In genomic region chr11:108369064-108369463, GRCh38 we compare ENCODE assay signal across 18 cellular contexts.
DNase-seq lines count a peak whose midpoint lies in the region; ATAC-seq and TF ChIP-seq lines count a peak whose summit lies in the region.
"Had no signal": no experiment of that assay in that cellular context is flagged by ENCODE, and none has a peak within 500 bp of the region (broad histone marks: within the 10 kb centered on the region; RNA-seq: fewer than 3 reads in every experiment).

No MANE protein-coding gene starts in this region.

- H3K4me2 ChIP-seq in IMR-90 (ENCODE audit: low read depth, low read length) (no peak overlapping the region), mesenchymal stem cell (ENCODE audit: low read length, poor library complexity, severe bottlenecking) (no peak overlapping the region)
- H3K4me2 ChIP-seq: GM23338 had no signal

- H3K9ac ChIP-seq in IMR-90 (ENCODE audit: low read depth, low read length), result no peak overlapping the region
- no peak overlapping the region for H3K9ac ChIP-seq in mesenchymal stem cell (ENCODE audit: low read length)

- no peak overlapping the region for H2AK9ac ChIP-seq in IMR-90 (replicated peaks; ENCODE audit: low read depth, low read length, poor library complexity)

- H3K4me1 ChIP-seq in IMR-90 (ENCODE audit: control insufficient read depth, insufficient read depth, low read length), result peaks cover 3% of the 10 kb centered on the region
- H3K4me1 ChIP-seq in mesenchymal stem cell (ENCODE audit: control insufficient read depth, insufficient read depth, low read depth, low read length), result no peaks in the 10 kb centered on the region

- peaks cover 22% of the 10 kb centered on the region for H3K4me1 Mint-ChIP-seq in activated naive CD4-positive, alpha-beta T cell treated with anti-CD3 and anti-CD28 coated beads, Interleukin-2, amount 50 U/mL, for 24 hours
- H3K4me1 Mint-ChIP-seq in activated T-helper 17 cell treated with anti-CD3 and anti-CD28 coated beads, Interleukin-2, amount 50 U/mL, for 72 hours, result no peaks in the 10 kb centered on the region
- H3K4me1 Mint-ChIP-seq: GM23338 had no signal

- H3K9me1 ChIP-seq in IMR-90 (ENCODE audit: insufficient read depth, low read length), result no peaks in the 10 kb centered on the region

- H3K27ac Mint-ChIP-seq in activated naive CD4-positive, alpha-beta T cell treated with anti-CD3 and anti-CD28 coated beads, Interleukin-2, amount 50 U/mL, for 24 hours, result peak overlapping the region; percentile 37
- H3K27ac Mint-ChIP-seq in activated T-helper 17 cell treated with anti-CD3 and anti-CD28 coated beads, Interleukin-2, amount 50 U/mL, for 72 hours, result peak overlapping the region; percentile 0
- H3K27ac Mint-ChIP-seq: GM23338 had no signal

- H3K14ac ChIP-seq in IMR-90 (replicated peaks; ENCODE audit: low read depth, low read length) (no peak overlapping the region; the same call in 1 of the 2 replicates), mesenchymal stem cell (ENCODE audit: low read length in 2 of 2) (no peak overlapping the region)

- H3K36me3 Mint-ChIP-seq in activated naive CD4-positive, alpha-beta T cell treated with anti-CD3 and anti-CD28 coated beads, Interleukin-2, amount 50 U/mL, for 24 hours, result peaks cover 33% of the 10 kb centered on the region
- peaks cover 67% of the 10 kb centered on the region for H3K36me3 Mint-ChIP-seq in activated T-helper 17 cell treated with anti-CD3 and anti-CD28 coated beads, Interleukin-2, amount 50 U/mL, for 72 hours (ENCODE audit: low read depth)

- CTCF ChIA-PET in IMR-90 (lab: Yijun Ruan, JAX), result interaction anchor here (0.6 kb wide), 1 partner anchor 68 kb away, joined by 4 read pairs; no protein-coding TSS in a partner anchor

- H3K4me3 ChIP-seq in IMR-90 (ENCODE audit: insufficient read depth, low read depth, low read length) (no peak overlapping the region), mesenchymal stem cell (ENCODE audit: insufficient read depth in 1 of 2, low read depth in 1 of 2, low read length in 2 of 2) (no peak overlapping the region)
- H3K4me3 ChIP-seq: GM12878, GM23338, MG63 had no signal

- H4K20me1 ChIP-seq in IMR-90 (ENCODE audit: insufficient read depth, low read length), result no peaks in the 10 kb centered on the region

- peak overlapping the region; percentile 49; the same call in 1 of the 2 replicates for H2BK20ac ChIP-seq in IMR-90 (ENCODE audit: low read depth, low read length)

- intact Hi-C loops in IMR-90 (cut with micrococcal nuclease), result loop anchor here (5.0 kb wide), 1 partner anchor 98 kb away; the partner anchor contains the start of gene C11orf65

- TF ChIP-seq CTCF in IMR-90 (conservative IDR thresholded peaks at IDR 0.05; ENCODE audit: low read depth, low read length), result no peak

- H2AFZ ChIP-seq in IMR-90 (replicated peaks; ENCODE audit: low read length, poor library complexity) (no peak overlapping the region), mesenchymal stem cell (ENCODE audit: low read depth, low read length) (no peak overlapping the region)
- H2AFZ ChIP-seq: GM23338 had no signal

- no peak overlapping the region for H3K4ac ChIP-seq in IMR-90 (ENCODE audit: low read depth, low read length)
- no peak overlapping the region for H3K4ac ChIP-seq in mesenchymal stem cell (ENCODE audit: low read depth in 1 of 2, low read length in 2 of 2)

- in situ Hi-C loops in IMR-90 (cut with MboI; ENCODE audit: low sequenced_read_pairs), result no loop called here

- no peak for TF ChIP-seq POLR2A in IMR-90 (IDR thresholded peaks at IDR 0.05; ENCODE audit: low read depth, low read length)

- dilution Hi-C loops in IMR-90 (cut with HindIII; ENCODE audit: low sequenced_read_pairs, unreplicated experiment), result no loop called here

- H3K27me3 Mint-ChIP-seq in activated naive CD4-positive, alpha-beta T cell treated with anti-CD3 and anti-CD28 coated beads, Interleukin-2, amount 50 U/mL, for 24 hours, result no peaks in the 10 kb centered on the region
- no peaks in the 10 kb centered on the region for H3K27me3 Mint-ChIP-seq in activated T-helper 17 cell treated with anti-CD3 and anti-CD28 coated beads, Interleukin-2, amount 50 U/mL, for 72 hours

- no peak overlapping the region for H3K4me3 Mint-ChIP-seq in activated naive CD4-positive, alpha-beta T cell treated with anti-CD3 and anti-CD28 coated beads, Interleukin-2, amount 50 U/mL, for 24 hours
- no peak overlapping the region for H3K4me3 Mint-ChIP-seq in activated T-helper 17 cell treated with anti-CD3 and anti-CD28 coated beads, Interleukin-2, amount 50 U/mL, for 72 hours
- H3K4me3 Mint-ChIP-seq: GM23338 had no signal

- H4K91ac ChIP-seq in IMR-90 (ENCODE audit: insufficient read depth, low read depth, low read length) (no peak overlapping the region), mesenchymal stem cell (ENCODE audit: low read length) (no peak overlapping the region)

- no peak for DNase-seq in activated naive CD4-positive, alpha-beta T cell treated with Interleukin-2 at 50 U/mL for 16 hours
- DNase-seq in IMR-90 (peak; percentile 23), mesenchymal stem cell (peak; percentile 15), dermis blood vessel endothelial cell (no peak), NCI-H748 (lab: John Stamatoyannopoulos, UW; ENCODE audit: unreplicated experiment) (no peak), NCI-H128 (lab: John Stamatoyannopoulos, UW; ENCODE audit: unreplicated experiment) (no peak)
- DNase-seq: DND-41, GDM1, Karpas-422, MG63, NCI-H1417 treated with DMSO at 0.1 percent for 48 hours, NCI-H1930, NCI-H2171 treated with DMSO at 0.1 percent for 48 hours, NCI-H774 had no signal

- H3K9me3 ChIP-seq in IMR-90 (ENCODE audit: control insufficient read depth, insufficient read depth, low read length), result no peaks in the 10 kb centered on the region
- H3K9me3 ChIP-seq in mesenchymal stem cell (ENCODE audit: control insufficient read depth, low read length), result peaks cover 3% of the 10 kb centered on the region
- H3K9me3 ChIP-seq: MG63 had no signal

- H2AK5ac ChIP-seq in IMR-90 (ENCODE audit: low read depth, low read length), result no peak overlapping the region
- no peak overlapping the region for H2AK5ac ChIP-seq in mesenchymal stem cell (ENCODE audit: low read length, severe bottlenecking)

- no peak overlapping the region for H4K5ac ChIP-seq in IMR-90 (ENCODE audit: low read depth, low read length)

- no peak overlapping the region for H2BK12ac ChIP-seq in mesenchymal stem cell (ENCODE audit: low read length in 2 of 2)

- TF ChIP-seq RAD21 in IMR-90 (IDR thresholded peaks at IDR 0.05; ENCODE audit: low read length), result no peak

- no peaks in the 10 kb centered on the region for H3K9me3 Mint-ChIP-seq in activated naive CD4-positive, alpha-beta T cell treated with anti-CD3 and anti-CD28 coated beads, Interleukin-2, amount 50 U/mL, for 24 hours
- no peaks in the 10 kb centered on the region for H3K9me3 Mint-ChIP-seq in activated T-helper 17 cell treated with anti-CD3 and anti-CD28 coated beads, Interleukin-2, amount 50 U/mL, for 72 hours

- no CpG with 5 or more reads among the region's 5 CpGs for WGBS in IMR-90 (ENCODE audit: extremely low coverage in 2 of 2, insufficient read length in 1 of 2), 2 experiments
- WGBS in mesenchymal stem cell, result 97% methylated on average over 3 of the region's 5 CpGs

- no peak overlapping the region for H4K8ac ChIP-seq in IMR-90 (ENCODE audit: low read depth in 2 of 2, low read length in 2 of 2)
- H4K8ac ChIP-seq in mesenchymal stem cell (ENCODE audit: low read length), result no peak overlapping the region

- ATAC-seq in IMR-90 (ENCODE audit: low read depth), result no peak
- ATAC-seq in activated T-helper 17 cell treated with anti-CD3 and anti-CD28 coated beads, Interleukin-2, amount 50 U/mL, for 72 hours (replicated peaks), result no peak
- ATAC-seq: GM12878, GM23338 had no signal

- H3K27ac ChIP-seq in IMR-90 (ENCODE audit: insufficient read depth, low read length), result no peak overlapping the region
- H3K27ac ChIP-seq in mesenchymal stem cell (ENCODE audit: low read length, poor library complexity, severe bottlenecking), result no peak overlapping the region

- H2BK15ac ChIP-seq in IMR-90 (ENCODE audit: low read depth, low read length), result no peak overlapping the region
- no peak overlapping the region for H2BK15ac ChIP-seq in mesenchymal stem cell (ENCODE audit: low read depth, poor library complexity, severe bottlenecking)

- no peak overlapping the region for H3K56ac ChIP-seq in IMR-90 (ENCODE audit: extremely low read depth, insufficient read depth, low read length)

- H3K79me1 ChIP-seq in IMR-90 (ENCODE audit: low read depth in 1 of 2, low read length in 2 of 2), result no peaks in the 10 kb centered on the region
- H3K79me1 ChIP-seq in mesenchymal stem cell (replicated peaks; ENCODE audit: low read length, poor library complexity, severe bottlenecking), result no peaks in the 10 kb centered on the region

- H2BK5ac ChIP-seq in IMR-90 (ENCODE audit: low read depth, low read length, poor library complexity, severe bottlenecking) (no peak overlapping the region), mesenchymal stem cell (ENCODE audit: low read depth, low read length, poor library complexity, severe bottlenecking) (no peak overlapping the region)

- no TSS peak for BruUV-seq in IMR-90 (replicated peaks; lab: Mats Ljungman, UMichigan)

- H2BK120ac ChIP-seq in IMR-90 (ENCODE audit: low read depth, low read length) (no peak overlapping the region), mesenchymal stem cell (ENCODE audit: low read depth, low read length) (no peak overlapping the region)

- no peak overlapping the region for H3K18ac ChIP-seq in IMR-90 (ENCODE audit: low read depth, low read length)
- H3K18ac ChIP-seq in mesenchymal stem cell (ENCODE audit: low read depth in 1 of 2, low read length in 2 of 2), result no peak overlapping the region

- H3K27me3 ChIP-seq in IMR-90 (ENCODE audit: control insufficient read depth, insufficient read depth, low read length) (no peaks in the 10 kb centered on the region), mesenchymal stem cell (ENCODE audit: control insufficient read depth in 1 of 2, insufficient read depth in 1 of 2, low read length in 2 of 2) (no peaks in the 10 kb centered on the region)
- H3K27me3 ChIP-seq: MG63 had no signal

- POLR2A ChIA-PET in IMR-90 (lab: Charles Lee; ENCODE audit: unreplicated experiment), result no interaction called here

- H3K36me3 ChIP-seq in IMR-90 (ENCODE audit: control insufficient read depth, insufficient read depth, low read length), result peaks cover 8% of the 10 kb centered on the region
- H3K36me3 ChIP-seq in mesenchymal stem cell (ENCODE audit: control insufficient read depth in 1 of 2, insufficient read depth in 2 of 2, low read depth in 1 of 2, low read length in 2 of 2), result peaks cover 0 to 45% of the 10 kb centered on the region in 2 experiments

- H3K23ac ChIP-seq in IMR-90 (ENCODE audit: low read depth, low read length) (no peak overlapping the region), mesenchymal stem cell (ENCODE audit: low read length in 2 of 2) (no peak overlapping the region)

TF ChIP-seq in IMR-90, 13 proteins besides CTCF, POLR2A, EP300 and RAD21 (continues in another document):
- peak; percentile 91 for TF ChIP-seq CEBPB (IDR thresholded peaks at IDR 0.05; ENCODE audit: low read depth, low read length)

Comparison
In these comparisons a context has a peak if more than half of its experiments do, and no peak if none do; other contexts are left out.
1. DNase-seq: peak in IMR-90 (single experiment) and mesenchymal stem cell (single experiment); none in activated naive CD4-positive, alpha-beta T cell treated with Interleukin-2 at 50 U/mL for 16 hours (single experiment), dermis blood vessel endothelial cell (single experiment), NCI-H748 (single experiment) and NCI-H128 (single experiment).